Comparison of ENCODE assay signal across 28 cellular contexts in the genomic region with DNA sequence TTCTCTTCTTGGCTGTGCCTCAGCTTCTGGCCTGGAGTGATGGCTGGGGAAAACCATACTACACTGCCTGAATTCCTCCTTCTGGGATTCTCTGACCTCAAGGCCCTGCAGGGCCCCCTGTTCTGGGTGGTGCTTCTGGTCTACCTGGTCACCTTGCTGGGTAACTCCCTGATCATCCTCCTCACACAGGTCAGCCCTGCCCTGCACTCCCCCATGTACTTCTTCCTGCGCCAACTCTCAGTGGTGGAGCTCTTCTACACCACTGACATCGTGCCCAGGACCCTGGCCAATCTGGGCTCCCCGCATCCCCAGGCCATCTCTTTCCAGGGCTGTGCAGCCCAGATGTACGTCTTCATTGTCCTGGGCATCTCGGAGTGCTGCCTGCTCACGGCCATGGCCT. TPM values are rescaled to one million over a fixed set of nuclear protein-coding genes. Genes with fewer than 3 reads are reported as not detected.
A peak's percentile ranks its signal among the peaks of the same experiment; 100 is the strongest.
DNase-seq lines count a peak whose midpoint lies in the region; ATAC-seq and TF ChIP-seq lines count a peak whose summit lies in the region.
"Had no signal": no experiment of that assay in that cellular context is flagged by ENCODE, and none has a peak within 500 bp of the region (broad histone marks: within the 10 kb centered on the region; RNA-seq: fewer than 3 reads in every experiment).

A gene with protein sequence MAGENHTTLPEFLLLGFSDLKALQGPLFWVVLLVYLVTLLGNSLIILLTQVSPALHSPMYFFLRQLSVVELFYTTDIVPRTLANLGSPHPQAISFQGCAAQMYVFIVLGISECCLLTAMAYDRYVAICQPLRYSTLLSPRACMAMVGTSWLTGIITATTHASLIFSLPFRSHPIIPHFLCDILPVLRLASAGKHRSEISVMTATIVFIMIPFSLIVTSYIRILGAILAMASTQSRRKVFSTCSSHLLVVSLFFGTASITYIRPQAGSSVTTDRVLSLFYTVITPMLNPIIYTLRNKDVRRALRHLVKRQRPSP (plus strand): TSS at position 40 of the 400 bp plus-strand sequence. CDS start 0 bp downstream, at position 40.

- intact Hi-C loops in left ventricle myocardium inferior (cut with micrococcal nuclease) = no loop called here
- intact Hi-C loops in Right ventricle myocardium superior (cut with DNase I) = no loop called here

- H3K4me3 ChIP-seq in left ventricle myocardium inferior = no peak within 1 kb of the TSS
- H3K4me3 ChIP-seq: ascending aorta, psoas muscle, SK-N-MC had no signal

- no peak for TF ChIP-seq CTCF in left ventricle myocardium inferior (IDR thresholded peaks at IDR 0.05; ENCODE audit: borderline replicate concordance)

- no peaks in the 10 kb centered on the region for H3K9me3 Mint-ChIP-seq in T-helper 1 cell treated with Interleukin-12 subunit alpha and Interleukin-12 subunit beta and Interleukin-4 antibody, amounts not matched to agents 30 μg/mL and 1 μg/mL, for 36 hours
- no peaks in the 10 kb centered on the region for H3K9me3 Mint-ChIP-seq in activated T-helper 17 cell treated with anti-CD3 and anti-CD28 coated beads, Interleukin-2, amount 50 U/mL, for 72 hours
- no peaks in the 10 kb centered on the region for H3K9me3 Mint-ChIP-seq in naive thymus-derived CD8-positive, alpha-beta T cell
- H3K9me3 Mint-ChIP-seq: dendritic cell treated with granulocyte-macrophage colony-stimulating factor and Interleukin-4, amounts not matched to agents 40 ng/mL and 50 ng/mL, for 4 days; HFFc6; WTC11 had no signal

- H3K27ac Mint-ChIP-seq in T-helper 1 cell treated with Interleukin-12 subunit alpha and Interleukin-12 subunit beta and Interleukin-4 antibody, amounts not matched to agents 30 μg/mL and 1 μg/mL, for 36 hours = peak within 1 kb of the TSS; percentile 62
- peak within 1 kb of the TSS; percentile 35 for H3K27ac Mint-ChIP-seq in activated T-helper 17 cell treated with anti-CD3 and anti-CD28 coated beads, Interleukin-2, amount 50 U/mL, for 72 hours
- peak within 1 kb of the TSS in 6 of 10 donors; percentile 1 to 91 (median 77) for H3K27ac Mint-ChIP-seq in naive thymus-derived CD8-positive, alpha-beta T cell
- H3K27ac Mint-ChIP-seq: dendritic cell treated with granulocyte-macrophage colony-stimulating factor and Interleukin-4, amounts not matched to agents 40 ng/mL and 50 ng/mL, for 4 days; HFFc6; WTC11 had no signal

- no peaks in the 10 kb centered on the region for H3K36me3 Mint-ChIP-seq in T-helper 1 cell treated with Interleukin-12 subunit alpha and Interleukin-12 subunit beta and Interleukin-4 antibody, amounts not matched to agents 30 μg/mL and 1 μg/mL, for 36 hours (ENCODE audit: low read depth)
- no peaks in the 10 kb centered on the region for H3K36me3 Mint-ChIP-seq in activated T-helper 17 cell treated with anti-CD3 and anti-CD28 coated beads, Interleukin-2, amount 50 U/mL, for 72 hours (ENCODE audit: low read depth)
- no peaks in the 10 kb centered on the region for H3K36me3 Mint-ChIP-seq in naive thymus-derived CD8-positive, alpha-beta T cell
- H3K36me3 Mint-ChIP-seq: WTC11 had no signal

- H3K9me3 ChIP-seq in left ventricle myocardium inferior (replicated peaks) = no peaks in the 10 kb centered on the region
- H3K9me3 ChIP-seq: ascending aorta, psoas muscle had no signal

- DNase-seq in T-helper 1 cell = no peak
- DNase-seq in left ventricle myocardium inferior = no peak
- no peak for DNase-seq in Right ventricle myocardium superior
- DNase-seq in naive thymus-derived CD8-positive, alpha-beta T cell = no peak
- DNase-seq in SIG-M5 (lab: John Stamatoyannopoulos, UW) = no peak
- DNase-seq: activated gamma-delta T cell, caudate nucleus, HFFc6, IMR-90, kidney glomerular epithelial cell, NCI-H1105, NCI-H2029, NCI-H526 treated with DMSO at 0.1 percent for 48 hours, psoas muscle, T-helper 9 cell had no signal

- no peak for ATAC-seq in Right ventricle myocardium superior (ENCODE audit: poor library complexity)
- no peak for ATAC-seq in activated T-helper 17 cell treated with anti-CD3 and anti-CD28 coated beads, Interleukin-2, amount 50 U/mL, for 72 hours (replicated peaks)
- ATAC-seq in naive thymus-derived CD8-positive, alpha-beta T cell = no peak
- ATAC-seq in HG02870 (IDR thresholded peaks at IDR 0.05; ENCODE audit: unreplicated experiment) = no peak
- ATAC-seq: psoas muscle, WTC11 had no signal

- H3K4me1 ChIP-seq in left ventricle myocardium inferior = peaks cover 31% of the 10 kb centered on the region
- H3K4me1 ChIP-seq: ascending aorta, psoas muscle had no signal

- H3K36me3 ChIP-seq in left ventricle myocardium inferior = no peaks in the 10 kb centered on the region
- H3K36me3 ChIP-seq: ascending aorta had no signal

- H3K27ac ChIP-seq in left ventricle myocardium inferior (replicated peaks) = peak within 1 kb of the TSS; percentile 80
- H3K27ac ChIP-seq: 22Rv1, ascending aorta, psoas muscle, SK-N-MC had no signal

- H3K27me3 ChIP-seq in left ventricle myocardium inferior (ENCODE audit: low read depth) = peaks cover 5% of the 10 kb centered on the region
- H3K27me3 ChIP-seq: ascending aorta had no signal

- H3K4me1 Mint-ChIP-seq in T-helper 1 cell treated with Interleukin-12 subunit alpha and Interleukin-12 subunit beta and Interleukin-4 antibody, amounts not matched to agents 30 μg/mL and 1 μg/mL, for 36 hours (ENCODE audit: low read depth) = peaks cover 6% of the 10 kb centered on the region
- peaks cover 7% of the 10 kb centered on the region for H3K4me1 Mint-ChIP-seq in activated T-helper 17 cell treated with anti-CD3 and anti-CD28 coated beads, Interleukin-2, amount 50 U/mL, for 72 hours
- peaks cover 5 to 14% (median 9%) of the 10 kb centered on the region in 4 donors for H3K4me1 Mint-ChIP-seq in naive thymus-derived CD8-positive, alpha-beta T cell
- H3K4me1 Mint-ChIP-seq: WTC11 had no signal

- peak within 1 kb of the TSS; percentile 64 for H3K4me3 Mint-ChIP-seq in T-helper 1 cell treated with Interleukin-12 subunit alpha and Interleukin-12 subunit beta and Interleukin-4 antibody, amounts not matched to agents 30 μg/mL and 1 μg/mL, for 36 hours
- H3K4me3 Mint-ChIP-seq in activated T-helper 17 cell treated with anti-CD3 and anti-CD28 coated beads, Interleukin-2, amount 50 U/mL, for 72 hours = peak within 1 kb of the TSS; percentile 37
- H3K4me3 Mint-ChIP-seq in naive thymus-derived CD8-positive, alpha-beta T cell = peak within 1 kb of the TSS in 9 of 10 donors; percentile 2 to 72 (median 31)
- H3K4me3 Mint-ChIP-seq: dendritic cell treated with granulocyte-macrophage colony-stimulating factor and Interleukin-4, amounts not matched to agents 40 ng/mL and 50 ng/mL, for 4 days; HFFc6; WTC11 had no signal

- POLR2A ChIA-PET in naive thymus-derived CD8-positive, alpha-beta T cell (lab: Charles Lee) = no interaction called here

- peaks cover 5% of the 10 kb centered on the region for H3K27me3 Mint-ChIP-seq in T-helper 1 cell treated with Interleukin-12 subunit alpha and Interleukin-12 subunit beta and Interleukin-4 antibody, amounts not matched to agents 30 μg/mL and 1 μg/mL, for 36 hours (ENCODE audit: low read depth)
- H3K27me3 Mint-ChIP-seq in activated T-helper 17 cell treated with anti-CD3 and anti-CD28 coated beads, Interleukin-2, amount 50 U/mL, for 72 hours = peaks cover 9% of the 10 kb centered on the region
- H3K27me3 Mint-ChIP-seq in naive thymus-derived CD8-positive, alpha-beta T cell = peaks cover 6 to 26% (median 16%) of the 10 kb centered on the region in 5 donors

RNA-seq across cellular contexts. Expression of the gene that starts here (rescaled TPM):
- total RNA-seq in left ventricle myocardium inferior = not detected
- total RNA-seq in Right ventricle myocardium superior = not detected
- total RNA-seq in activated T-helper 17 cell treated with anti-CD3 and anti-CD28 coated beads, Interleukin-2, amount 50 U/mL, for 72 hours = not detected
- total RNA-seq in naive thymus-derived CD8-positive, alpha-beta T cell = not detected
- polyA plus RNA-seq in naive thymus-derived CD8-positive, alpha-beta T cell = not detected
- total RNA-seq: ascending aorta, fibroblast of lung, G401, HFFc6, IMR-90, lung microvascular endothelial cell, psoas muscle, skeletal muscle tissue, ureter, WTC11 had no signal
- polyA plus RNA-seq: fibroblast of lung, IMR-90, psoas muscle had no signal
